20 cellular contexts compared by ENCODE assay signal in the genomic region with DNA sequence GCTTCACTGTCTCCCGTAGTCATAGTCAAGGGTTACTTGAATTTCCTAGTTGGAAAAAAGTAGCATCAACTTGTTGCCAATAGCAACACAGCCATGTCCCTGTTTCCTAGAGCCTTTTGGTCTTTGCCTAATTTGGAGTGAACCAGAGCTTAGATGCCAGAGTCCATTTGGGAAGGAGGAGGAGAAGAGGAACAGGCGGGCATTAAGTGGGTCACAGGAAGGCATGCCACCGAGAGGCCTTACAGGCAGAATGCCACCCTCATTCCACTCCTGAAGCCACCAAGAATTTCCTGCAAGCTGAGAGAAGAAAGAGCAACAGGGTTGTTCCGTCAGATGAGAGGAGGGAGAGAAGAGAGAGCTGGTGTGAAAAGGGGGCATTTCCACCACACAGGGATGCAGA.
"Had no signal": no experiment of that assay in that cellular context is flagged by ENCODE, and none has a peak within 500 bp of the region (broad histone marks: within the 10 kb centered on the region; RNA-seq: fewer than 3 reads in every experiment).

No MANE protein-coding gene starts in this region.

- H3K27ac Mint-ChIP-seq: activated CD8-positive, alpha-beta T cell treated with anti-CD3 and anti-CD28 coated beads, Interleukin-2, amount 10 ng/mL, durations not matched to agents 7 days and 5 days; activated naive CD4-positive, alpha-beta T cell treated with anti-CD3 and anti-CD28 coated beads, Interleukin-2, amount 50 U/mL, for 72 hours; activated naive CD8-positive, alpha-beta T cell treated with anti-CD3 and anti-CD28 coated beads, Interleukin-2, amount 50 U/mL, for 24 hours; T-helper 1 cell treated with Interleukin-12 subunit alpha and Interleukin-12 subunit beta and Interleukin-4 antibody, amounts not matched to agents 30 μg/mL and 1 μg/mL, for 36 hours; WTC11 had no signal

- H3K36me3 Mint-ChIP-seq: activated naive CD4-positive, alpha-beta T cell treated with anti-CD3 and anti-CD28 coated beads, Interleukin-2, amount 50 U/mL, for 72 hours; WTC11 had no signal

- H3K4me3 Mint-ChIP-seq: activated CD8-positive, alpha-beta T cell treated with anti-CD3 and anti-CD28 coated beads, Interleukin-2, amount 10 ng/mL, durations not matched to agents 7 days and 5 days; activated naive CD8-positive, alpha-beta T cell treated with anti-CD3 and anti-CD28 coated beads, Interleukin-2, amount 50 U/mL, for 24 hours; T-helper 1 cell treated with Interleukin-12 subunit alpha and Interleukin-12 subunit beta and Interleukin-4 antibody, amounts not matched to agents 30 μg/mL and 1 μg/mL, for 36 hours; WTC11 had no signal

- H3K9me3 Mint-ChIP-seq: activated naive CD4-positive, alpha-beta T cell treated with anti-CD3 and anti-CD28 coated beads, Interleukin-2, amount 50 U/mL, for 72 hours; activated naive CD8-positive, alpha-beta T cell treated with anti-CD3 and anti-CD28 coated beads, Interleukin-2, amount 50 U/mL, for 24 hours; T-helper 1 cell treated with Interleukin-12 subunit alpha and Interleukin-12 subunit beta and Interleukin-4 antibody, amounts not matched to agents 30 μg/mL and 1 μg/mL, for 36 hours; WTC11 had no signal

- FAIRE-seq: RCC 7860 had no signal

- DNase-seq: activated CD4-positive, alpha-beta T cell treated with anti-CD3 and anti-CD28 coated beads for 48 hours; activated CD4-positive, alpha-beta T cell treated with anti-CD3 and anti-CD28 coated beads, Interleukin-2, amount 50 U/mL, for 4 hours; activated CD4-positive, CD25-positive, alpha-beta regulatory T cell treated with anti-CD3 and anti-CD28 coated beads, Interleukin-2, amount 50 U/mL, for 72 hours; activated CD8-positive, alpha-beta memory T cell treated with anti-CD3 and anti-CD28 coated beads, Interleukin-2, amount 50 U/mL, for 48 hours; activated CD8-positive, alpha-beta T cell treated with anti-CD3 and anti-CD28 coated beads, Interleukin-2, amount 10 ng/mL, durations not matched to agents 7 days and 5 days; activated naive CD8-positive, alpha-beta T cell treated with anti-CD3 and anti-CD28 coated beads, Interleukin-2, amount 50 U/mL, for 24 hours; activated T-cell treated with anti-CD3 and anti-CD28 coated beads, Interleukin-2, amount 50 U/mL, for 1 hour; MG63; NCI-H1105; NCI-H1436 treated with DMSO at 0.1 percent for 48 hours; NCI-H187 treated with DMSO at 0.1 percent for 48 hours; NCI-H2081 treated with DMSO at 0.1 percent for 48 hours; NCI-H510A treated with DMSO at 0.1 percent for 48 hours; NCI-H69; PC-3; SHP77 treated with DMSO at 0.1 percent for 48 hours had no signal

- H3K4me1 Mint-ChIP-seq: activated naive CD8-positive, alpha-beta T cell treated with anti-CD3 and anti-CD28 coated beads, Interleukin-2, amount 50 U/mL, for 24 hours had no signal
